Comparison of ENCODE assay signal across 20 cellular contexts in genomic region chr19:47506459-47506858, GRCh38. TPM values are rescaled to one million over a fixed set of nuclear protein-coding genes. Genes with fewer than 3 reads are reported as not detected.
A peak's percentile ranks its signal among the peaks of the same experiment; 100 is the strongest.
DNase-seq lines count a peak whose midpoint lies in the region; ATAC-seq lines count a peak whose summit lies in the region.
"Had no signal": no experiment of that assay in that cellular context is flagged by ENCODE, and none has a peak within 500 bp of the region (broad histone marks: within the 10 kb centered on the region; RNA-seq: fewer than 3 reads in every experiment).

No MANE protein-coding gene starts in this region.

- H3K4me1 Mint-ChIP-seq in IgD-negative memory B cell, result peaks cover 6 to 13% (median 9%) of the 10 kb centered on the region in 3 donors
- H3K4me1 Mint-ChIP-seq in activated naive CD8-positive, alpha-beta T cell treated with anti-CD3 and anti-CD28 coated beads for 36 hours, result peaks cover 17% of the 10 kb centered on the region

- peaks cover 47% of the 10 kb centered on the region for H3K36me3 ChIP-seq in skeletal muscle satellite cell (ENCODE audit: insufficient read depth, low read length)
- H3K36me3 ChIP-seq: ovary had no signal

- no peaks in the 10 kb centered on the region for H3K27me3 Mint-ChIP-seq in IgD-negative memory B cell
- H3K27me3 Mint-ChIP-seq in activated naive CD8-positive, alpha-beta T cell treated with anti-CD3 and anti-CD28 coated beads for 36 hours, result no peaks in the 10 kb centered on the region

- peak overlapping the region in 2 of 3 donors; percentile 35 to 67 for H3K27ac Mint-ChIP-seq in IgD-negative memory B cell
- H3K27ac Mint-ChIP-seq in activated naive CD8-positive, alpha-beta T cell treated with anti-CD3 and anti-CD28 coated beads for 36 hours, result no peak overlapping the region
- H3K27ac Mint-ChIP-seq: activated CD8-positive, alpha-beta T cell treated with anti-CD3 and anti-CD28 coated beads, Interleukin-2, amount 10 ng/mL, durations not matched to agents 7 days and 5 days had no signal

- H3K27me3 ChIP-seq in layer of hippocampus (ENCODE audit: control insufficient read depth, insufficient read depth, low read length) (no peaks in the 10 kb centered on the region), skeletal muscle satellite cell (ENCODE audit: control insufficient read depth, insufficient read depth, low read length) (no peaks in the 10 kb centered on the region)
- H3K27me3 ChIP-seq: left lung, ovary had no signal

- no peaks in the 10 kb centered on the region for H3K9me3 Mint-ChIP-seq in IgD-negative memory B cell
- no peaks in the 10 kb centered on the region for H3K9me3 Mint-ChIP-seq in activated naive CD8-positive, alpha-beta T cell treated with anti-CD3 and anti-CD28 coated beads for 36 hours
- H3K9me3 Mint-ChIP-seq: activated naive CD4-positive, alpha-beta T cell treated with anti-CD3 and anti-CD28 coated beads, Interleukin-2, amount 50 U/mL, for 72 hours; activated T-cell treated with anti-CD3 and anti-CD28 coated beads, Interleukin-2, amount 50 U/mL, for 4 hours had no signal

- H3K4me3 Mint-ChIP-seq in IgD-negative memory B cell, result no peak overlapping the region
- H3K4me3 Mint-ChIP-seq in activated naive CD8-positive, alpha-beta T cell treated with anti-CD3 and anti-CD28 coated beads for 36 hours, result no peak overlapping the region
- H3K4me3 Mint-ChIP-seq: activated CD8-positive, alpha-beta T cell treated with anti-CD3 and anti-CD28 coated beads, Interleukin-2, amount 10 ng/mL, durations not matched to agents 7 days and 5 days; activated T-cell treated with anti-CD3 and anti-CD28 coated beads, Interleukin-2, amount 50 U/mL, for 4 hours had no signal

- no peak for ATAC-seq in HG03025 (IDR thresholded peaks at IDR 0.05; ENCODE audit: low FRiP score, unreplicated experiment)
- ATAC-seq: activated CD8-positive, alpha-beta T cell treated with anti-CD3 and anti-CD28 coated beads, Interleukin-2, amount 10 ng/mL, durations not matched to agents 7 days and 5 days; activated naive CD4-positive, alpha-beta T cell treated with anti-CD3 and anti-CD28 coated beads, Interleukin-2, amount 50 U/mL, for 72 hours; activated T-cell treated with anti-CD3 and anti-CD28 coated beads, Interleukin-2, amount 50 U/mL, for 4 hours; left lung; PC-3 had no signal

- peaks cover 52% of the 10 kb centered on the region for H3K4me1 ChIP-seq in skeletal muscle satellite cell (ENCODE audit: control insufficient read depth, insufficient read depth, low read length)

- peak overlapping the region; percentile 42 for H3K9ac ChIP-seq in skeletal muscle satellite cell (ENCODE audit: low read depth, low read length)

- H3K9me3 ChIP-seq in skeletal muscle satellite cell (replicated peaks; ENCODE audit: low read length), result no peaks in the 10 kb centered on the region
- H3K9me3 ChIP-seq: left lung, ovary had no signal

- H3K36me3 Mint-ChIP-seq in IgD-negative memory B cell, result no peaks in the 10 kb centered on the region
- peaks cover 3% of the 10 kb centered on the region for H3K36me3 Mint-ChIP-seq in activated naive CD8-positive, alpha-beta T cell treated with anti-CD3 and anti-CD28 coated beads for 36 hours
- H3K36me3 Mint-ChIP-seq: activated naive CD4-positive, alpha-beta T cell treated with anti-CD3 and anti-CD28 coated beads, Interleukin-2, amount 50 U/mL, for 72 hours had no signal

- H3K4me3 ChIP-seq in skeletal muscle satellite cell (ENCODE audit: low read length), result no peak overlapping the region
- H3K4me3 ChIP-seq: left lung, ovary had no signal

- H3K4me2 ChIP-seq in skeletal muscle satellite cell (ENCODE audit: low read length), result peak overlapping the region; percentile 30

- no peak for DNase-seq in activated naive CD8-positive, alpha-beta T cell treated with anti-CD3 and anti-CD28 coated beads for 36 hours
- DNase-seq in GOT3 (lab: John Stamatoyannopoulos, UW) (no peak), DMS114 treated with DMSO at 0.1 percent for 48 hours (lab: John Stamatoyannopoulos, UW; ENCODE audit: unreplicated experiment) (no peak)
- DNase-seq: activated CD8-positive, alpha-beta T cell treated with anti-CD3 and anti-CD28 coated beads, Interleukin-2, amount 10 ng/mL, durations not matched to agents 7 days and 5 days; activated T-cell treated with anti-CD3 and anti-CD28 coated beads, Interleukin-2, amount 50 U/mL, for 4 hours; DMS79 treated with DMSO at 0.1 percent for 48 hours; HCEC 1CT; NCI-H1105; ovary; PC-3; small intestine; stimulated activated CD4-positive, alpha-beta T cell treated with anti-CD3 and anti-CD28 coated beads, Interleukin-4, amount 100 ng/mL, for 24 hours; T-helper 2 cell had no signal

- peak overlapping the region; percentile 33 for H3K27ac ChIP-seq in cingulate gyrus (ENCODE audit: low read depth, low read length)
- H3K27ac ChIP-seq in layer of hippocampus (ENCODE audit: low read depth, low read length), result peak overlapping the region; percentile 24
- H3K27ac ChIP-seq: left lung, ovary had no signal

RNA-seq across cellular contexts. Expression of gene NAPA, which starts 8.4 kb away (rescaled TPM):
- 95.3 TPM for polyA plus RNA-seq in IgD-negative memory B cell
- 69.0 and 79.6 TPM in 2 replicates for total RNA-seq in skeletal muscle satellite cell (2012; rRNA removed)
- total RNA-seq in activated naive CD8-positive, alpha-beta T cell treated with anti-CD3 and anti-CD28 coated beads for 36 hours, result 10 to 100 TPM; 65.6 to 69.2 TPM

RNA-seq across cellular contexts. Expression of gene KPTN, which starts 22.4 kb away (rescaled TPM):
- 6.5 TPM for polyA plus RNA-seq in IgD-negative memory B cell
- 3.0 and 3.1 TPM in 2 replicates for total RNA-seq in skeletal muscle satellite cell (2012; rRNA removed)
- 10 to 100 TPM; 12.4 to 13.4 TPM for total RNA-seq in activated naive CD8-positive, alpha-beta T cell treated with anti-CD3 and anti-CD28 coated beads for 36 hours

RNA-seq across cellular contexts. Expression of gene SLC8A2, which starts 34.8 kb away (rescaled TPM):
- not detected for polyA plus RNA-seq in IgD-negative memory B cell
- under 0.01 TPM in 1 of 2 replicates, not detected in the other for total RNA-seq in skeletal muscle satellite cell (2012; rRNA removed)
- under 1 TPM; 0.37 to 0.38 TPM for total RNA-seq in activated naive CD8-positive, alpha-beta T cell treated with anti-CD3 and anti-CD28 coated beads for 36 hours
